8 cellular contexts compared by ENCODE assay signal in the genomic region with DNA sequence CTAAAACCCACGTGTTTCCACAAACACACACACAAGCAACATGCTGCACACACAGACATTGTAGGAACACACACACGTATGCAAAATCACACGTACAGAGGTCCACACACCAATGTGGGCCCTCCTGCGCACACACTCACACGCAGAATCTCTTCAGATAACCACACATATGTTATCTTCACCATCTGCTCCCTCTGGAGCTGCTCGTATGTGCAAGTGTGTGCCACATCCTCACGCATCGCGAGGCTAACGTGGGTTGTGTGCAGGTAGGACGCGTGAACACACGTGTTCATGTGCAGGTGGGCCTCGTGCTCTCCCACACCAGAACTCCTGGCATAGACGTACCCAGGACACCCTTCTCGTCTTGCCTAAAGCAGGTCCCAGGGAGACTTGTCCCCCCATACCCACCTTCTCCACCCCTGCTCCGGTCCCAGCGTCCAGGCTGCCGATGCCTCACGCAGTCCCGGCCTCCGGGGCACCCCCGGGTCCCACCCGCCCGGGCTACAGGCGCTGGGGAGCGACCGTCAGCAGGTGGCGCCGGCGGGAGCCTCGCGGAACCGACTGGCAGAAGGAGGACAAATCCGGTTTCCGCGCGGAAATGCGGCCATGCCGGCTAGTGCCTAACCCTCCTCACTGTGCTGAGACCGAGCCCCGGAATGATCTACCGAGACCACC. TPM values are rescaled to one million over a fixed set of nuclear protein-coding genes. Genes with fewer than 3 reads are reported as not detected.
DNase-seq lines count a peak whose midpoint lies in the region; ATAC-seq and TF ChIP-seq lines count a peak whose summit lies in the region.

No MANE protein-coding gene starts in this region.

- ATAC-seq in activated CD4-positive, CD25-positive, alpha-beta regulatory T cell treated with anti-CD3 and anti-CD28 coated beads, Interleukin-2, amount 50 U/mL, for 24 hours: peak; percentile 75 to 77
- ATAC-seq in HG02884 (IDR thresholded peaks at IDR 0.05; ENCODE audit: unreplicated experiment) (no peak), GM21423 (IDR thresholded peaks at IDR 0.05; ENCODE audit: unreplicated experiment) (no peak)

- H3K79me2 ChIP-seq in neural progenitor cell (ENCODE audit: low read depth): no peaks in the 10 kb centered on the region

- H3K4me1 Mint-ChIP-seq in neural progenitor cell: peaks cover 16% of the 10 kb centered on the region

- TF ChIP-seq CTCF in neural progenitor cell (IDR thresholded peaks at IDR 0.05) (peak; percentile 58), tibial artery (IDR thresholded peaks at IDR 0.05) (peak; percentile 25 to 42)

- H3K9me3 ChIP-seq in neural progenitor cell (ENCODE audit: low read depth) (no peaks in the 10 kb centered on the region), tibial artery (no peaks in the 10 kb centered on the region)

- intact Hi-C loops in tibial artery (cut with DNase I; ENCODE audit: low total_unique reads): loop anchor here (5.0 kb wide), 1 partner anchor 65 kb away; no protein-coding TSS in a partner anchor

- in situ Hi-C loops in G401 (cut with HindIII; ENCODE audit: low sequenced_read_pairs): no loop called here

- H3F3A ChIP-seq in neural progenitor cell (ENCODE audit: low read depth): no peaks in the 10 kb centered on the region

- H3K4me2 ChIP-seq in neural progenitor cell: peak overlapping the region; percentile 55

- peaks cover 37% of the 10 kb centered on the region for H3K27me3 Mint-ChIP-seq in neural progenitor cell (ENCODE audit: insufficient read depth, low read depth)

- H3K4me3 ChIP-seq in neural progenitor cell: no peak overlapping the region
- no peak overlapping the region for H3K4me3 ChIP-seq in tibial artery

- peaks cover 5% of the 10 kb centered on the region for H4K20me1 ChIP-seq in neural progenitor cell (ENCODE audit: low read depth)

- H3K27me3 ChIP-seq in neural progenitor cell: peaks cover 43% of the 10 kb centered on the region
- H3K27me3 ChIP-seq in tibial artery: peaks cover 0 to 13% of the 10 kb centered on the region in 2 donors

- no peaks in the 10 kb centered on the region for H3K9me3 Mint-ChIP-seq in neural progenitor cell

- DNase-seq in G401 (ENCODE audit: low spot score): peak; percentile 75
- peak; percentile 56 for DNase-seq in central memory CD4-positive, alpha-beta T cell
- DNase-seq in neural progenitor cell (ENCODE audit: low spot score): peak; percentile 67
- DNase-seq in tibial artery: no peak
- DNase-seq in NCI-H345 (lab: John Stamatoyannopoulos, UW): no peak

- peaks cover 10% of the 10 kb centered on the region for H3K4me1 ChIP-seq in neural progenitor cell
- peaks cover 0 to 35% (median 25%) of the 10 kb centered on the region in 4 donors for H3K4me1 ChIP-seq in tibial artery

- H2AFZ ChIP-seq in neural progenitor cell (replicated peaks): peak overlapping the region; percentile 26

- H3K9ac ChIP-seq in neural progenitor cell: no peak overlapping the region

- no peaks in the 10 kb centered on the region for H3K36me3 Mint-ChIP-seq in neural progenitor cell

- H3K27ac Mint-ChIP-seq in neural progenitor cell: no peak overlapping the region

- peak overlapping the region; percentile 61 for H3K4me3 Mint-ChIP-seq in neural progenitor cell

- no peak overlapping the region for H3K27ac ChIP-seq in neural progenitor cell
- H3K27ac ChIP-seq in tibial artery: peak overlapping the region; percentile 53 to 70

- H3K36me3 ChIP-seq in neural progenitor cell: no peaks in the 10 kb centered on the region
- H3K36me3 ChIP-seq in tibial artery: no peaks in the 10 kb centered on the region

RNA-seq across cellular contexts. Expression of a gene that starts 10.3 kb away (rescaled TPM):
- 0.51 and 0.74 TPM in 2 replicates for total RNA-seq in G401 (2014; rRNA removed; shearing (Covaris generic))
- total RNA-seq in neural progenitor cell (ENCODE audit: low replicate concordance): 1.3 and 5.4 TPM in 2 replicates

Comparison
In these comparisons a context has a peak if more than half of its experiments do, and no peak if none do; other contexts are left out.
1. DNase-seq: peak in G401 (single experiment), central memory CD4-positive, alpha-beta T cell (single experiment) and neural progenitor cell (single experiment); none in tibial artery (0 of 2) and NCI-H345 (single experiment).
2. ATAC-seq: peak in activated CD4-positive, CD25-positive, alpha-beta regulatory T cell treated with anti-CD3 and anti-CD28 coated beads, Interleukin-2, amount 50 U/mL, for 24 hours (2 of 2); none in HG02884 (single experiment) and GM21423 (single experiment).